10 cellular contexts compared by ENCODE assay signal in the genomic region with DNA sequence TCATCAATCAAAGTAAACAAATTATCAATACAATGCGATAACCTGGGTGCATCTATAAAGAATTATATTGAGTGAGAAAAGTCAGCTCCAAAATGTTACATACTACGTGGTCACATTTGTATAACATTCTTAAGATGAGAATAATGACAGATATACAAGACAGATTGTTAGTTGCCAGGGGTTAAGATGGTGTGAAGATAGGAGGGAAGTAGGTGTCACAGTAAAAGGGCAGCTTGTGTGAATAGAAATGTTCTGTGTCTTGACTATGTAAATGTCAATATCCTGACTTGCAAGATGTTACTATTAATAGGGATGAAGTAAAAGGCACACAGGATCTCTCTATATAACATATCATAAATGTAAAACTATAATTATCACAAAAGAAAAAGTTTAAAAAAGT.
"Had no signal": no experiment of that assay in that cellular context is flagged by ENCODE, and none has a peak within 500 bp of the region (broad histone marks: within the 10 kb centered on the region; RNA-seq: fewer than 3 reads in every experiment).

No MANE protein-coding gene starts in this region.

- H3K9ac ChIP-seq: GM23248 had no signal

- ATAC-seq: HCT116, HepG2 had no signal

- H3K36me3 ChIP-seq: HAP-1 had no signal

- H3K4me1 Mint-ChIP-seq: IgD-negative memory B cell had no signal

- DNase-seq: GM23248, GOT3, H7, HFFc6, KBM-7 had no signal

- H3K4me1 ChIP-seq: HAP-1 had no signal

- H3K4me3 ChIP-seq: GM23248, HAP-1 had no signal

- H3K36me3 Mint-ChIP-seq: IgD-negative memory B cell had no signal

- H3K27ac Mint-ChIP-seq: HFFc6, IgD-negative memory B cell had no signal

- H3K4me3 Mint-ChIP-seq: HFFc6, IgD-negative memory B cell had no signal

- H3K27ac ChIP-seq: GM23248, HL-60 had no signal

- H3K27me3 Mint-ChIP-seq: IgD-negative memory B cell had no signal
